1 cellular context compared by ENCODE assay signal in genomic region chr9:82490019-82490499, GRCh38.
TF ChIP-seq lines count a peak whose summit lies in the region.

No MANE protein-coding gene starts in this region.

TF ChIP-seq in GM23338, 12 proteins besides CTCF, POLR2A, EP300 and RAD21 (continued from another document):
- TF ChIP-seq REST (IDR thresholded peaks at IDR 0.05; ENCODE audit: unreplicated experiment) (no peak), ZNF331 (CRISPR knock-in tag; IDR thresholded peaks at IDR 0.05; ENCODE audit: low read depth) (no peak), CREB1 (CRISPR knock-in tag; IDR thresholded peaks at IDR 0.05; ENCODE audit: low read depth) (no peak), STAT1 (IDR thresholded peaks at IDR 0.05; ENCODE audit: unreplicated experiment) (no peak), POLR2AphosphoS5 (IDR thresholded peaks at IDR 0.05; ENCODE audit: low read depth) (no peak), NANOG (IDR thresholded peaks at IDR 0.05; ENCODE audit: borderline replicate concordance) (no peak), EZH2phosphoT487 (IDR thresholded peaks at IDR 0.05; ENCODE audit: unreplicated experiment) (no peak)
TF ChIP-seq in GM23338: peak in this region for 0.
